In genomic region chr2:199992296-199992695, GRCh38 we compare ENCODE assay signal across 31 cellular contexts.
"Had no signal": no experiment of that assay in that cellular context is flagged by ENCODE, and none has a peak within 500 bp of the region (broad histone marks: within the 10 kb centered on the region; RNA-seq: fewer than 3 reads in every experiment).

No MANE protein-coding gene starts in this region.

- H3K4me1 ChIP-seq: adrenal gland, body of pancreas, breast epithelium had no signal

- H3K27me3 ChIP-seq: adrenal gland, body of pancreas, brain microvascular endothelial cell, breast epithelium had no signal

- H3K4me3 ChIP-seq: adrenal gland, body of pancreas, breast epithelium had no signal

- DNase-seq: activated B cell treated with CpG ODN at 0.5 μM for 24 hours; activated CD4-positive, alpha-beta memory T cell treated with anti-CD3 and anti-CD28 coated beads for 36 hours; activated CD4-positive, alpha-beta T cell treated with anti-CD3 and anti-CD28 coated beads for 4 hours; activated CD4-positive, alpha-beta T cell treated with anti-CD3 and anti-CD28 coated beads, Interleukin-2, amount 10 ng/mL, durations not matched to agents 24 days and 14 days; activated CD4-positive, alpha-beta T cell treated with anti-CD3 and anti-CD28 coated beads, Interleukin-2, amount 50 U/mL, for 1 hour; activated CD4-positive, alpha-beta T cell treated with anti-CD3 and anti-CD28 coated beads, Interleukin-2, amount 50 U/mL, for 4 hours; activated CD4-positive, CD25-positive, alpha-beta regulatory T cell treated with anti-CD3 and anti-CD28 coated beads, Interleukin-2, amount 50 U/mL, for 72 hours; activated CD8-positive, alpha-beta memory T cell treated with anti-CD3 and anti-CD28 coated beads, Interleukin-2, amount 50 U/mL, for 4 hours; activated CD8-positive, alpha-beta T cell treated with anti-CD3 and anti-CD28 coated beads for 36 hours; activated effector memory CD4-positive, alpha-beta T cell treated with anti-CD3 and anti-CD28 coated beads, Interleukin-2, amount 50 U/mL, for 16 hours; activated gamma-delta T cell treated with Interleukin-2 at 50 U/mL for 16 hours; activated naive CD4-positive, alpha-beta T cell; activated naive CD4-positive, alpha-beta T cell treated with anti-CD3 and anti-CD28 coated beads for 36 hours; activated naive CD4-positive, alpha-beta T cell treated with anti-CD3 and anti-CD28 coated beads, Interleukin-2, amount 50 U/mL, for 16 hours; activated naive CD8-positive, alpha-beta T cell treated with anti-CD3 and anti-CD28 coated beads for 36 hours; activated T-cell treated with anti-CD3 and anti-CD28 coated beads for 4 hours; activated T-cell treated with anti-CD3 and anti-CD28 coated beads, Interleukin-2, amount 50 U/mL, for 1 hour; activated T-cell treated with anti-CD3 and anti-CD28 coated beads, Interleukin-2, amount 50 U/mL, for 4 hours; activated T-cell treated with anti-CD3 and anti-CD28 coated beads, Interleukin-2, amount 50 U/mL, for 72 hours; adrenal gland; amniotic stem cell; aorta; body of pancreas; brain microvascular endothelial cell; central memory CD4-positive, alpha-beta T cell; T-helper 2 cell; T-helper 9 cell had no signal

- ATAC-seq: activated CD8-positive, alpha-beta T cell treated with anti-CD3 and anti-CD28 coated beads for 36 hours; activated naive CD4-positive, alpha-beta T cell treated with anti-CD3 and anti-CD28 coated beads, Interleukin-2, amount 50 U/mL, for 72 hours; activated T-cell treated with anti-CD3 and anti-CD28 coated beads, Interleukin-2, amount 50 U/mL, for 4 hours; activated T-cell treated with anti-CD3 and anti-CD28 coated beads, Interleukin-2, amount 50 U/mL, for 72 hours; activated T-helper 17 cell treated with anti-CD3 and anti-CD28 coated beads, Interleukin-2, amount 50 U/mL, for 72 hours; body of pancreas had no signal

- H3K27ac ChIP-seq: adrenal gland, body of pancreas, brain microvascular endothelial cell, breast epithelium, VCaP had no signal

- H3K9me3 ChIP-seq: adrenal gland, body of pancreas, breast epithelium had no signal

- H3K36me3 ChIP-seq: adrenal gland, brain microvascular endothelial cell, breast epithelium had no signal
